13 cellular contexts compared by ENCODE assay signal in the genomic region with DNA sequence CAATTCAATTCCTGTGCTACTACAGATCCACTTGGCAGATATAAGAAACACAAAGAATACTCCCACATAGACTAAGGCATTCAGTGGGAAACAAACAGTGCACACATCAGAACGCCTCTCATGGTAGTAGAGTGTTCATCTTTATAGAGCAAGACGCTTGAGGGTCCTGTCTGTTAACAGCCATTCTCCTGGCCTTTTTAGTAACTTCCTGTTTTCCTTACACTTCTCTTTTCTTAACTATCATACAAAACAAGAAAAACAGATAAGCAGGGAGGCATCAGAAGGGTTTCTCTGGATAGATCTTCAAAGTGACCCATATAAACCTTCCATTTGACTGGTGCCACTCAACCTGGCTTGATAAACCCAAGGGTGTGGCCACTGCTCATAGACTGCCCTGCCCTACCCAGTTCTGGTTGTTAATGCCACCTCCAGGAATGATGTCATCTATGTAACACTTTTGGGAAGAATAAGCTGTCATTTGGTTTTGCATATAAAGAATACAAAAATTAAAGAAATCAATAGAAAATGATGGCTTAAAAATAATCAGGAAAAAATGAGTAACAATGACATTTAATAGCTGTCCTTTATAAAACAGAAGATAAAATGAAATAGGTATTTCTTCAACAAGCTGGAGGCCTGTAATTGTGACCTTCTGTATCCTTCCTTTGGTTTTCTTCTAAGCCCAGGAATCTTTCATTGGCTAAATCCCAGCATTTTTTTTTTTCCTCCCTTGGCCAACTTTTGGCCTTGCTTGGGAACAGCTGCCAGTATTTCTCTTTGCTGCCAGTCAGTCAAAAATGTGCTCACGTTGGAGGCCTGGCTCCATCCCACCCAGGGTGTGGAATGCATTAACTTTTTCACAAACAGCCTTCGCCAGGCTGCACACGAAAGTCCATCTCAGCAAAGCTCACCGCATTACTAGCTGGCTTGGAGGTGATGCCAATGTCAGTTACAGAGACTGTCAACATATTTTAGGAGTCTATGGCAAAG.
DNase-seq lines count a peak whose midpoint lies in the region; ATAC-seq, FAIRE-seq and TF ChIP-seq lines count a peak whose summit lies in the region.
"Had no signal": no experiment of that assay in that cellular context is flagged by ENCODE, and none has a peak within 500 bp of the region (broad histone marks: within the 10 kb centered on the region; RNA-seq: fewer than 3 reads in every experiment).

No MANE protein-coding gene starts in this region.

- no peak overlapping the region for H3K23ac ChIP-seq in mesendoderm (ENCODE audit: low read length)

- H2BK5ac ChIP-seq in mesendoderm (ENCODE audit: low read length): no peak overlapping the region

- ATAC-seq in activated CD8-positive, alpha-beta T cell treated with anti-CD3 and anti-CD28 coated beads for 36 hours: no peak
- peak; percentile 73 for ATAC-seq in left colon

- peaks cover 55% of the 10 kb centered on the region for H3K36me3 Mint-ChIP-seq in activated CD8-positive, alpha-beta T cell treated with anti-CD3 and anti-CD28 coated beads for 36 hours (ENCODE audit: low read depth)

- H3K79me1 ChIP-seq in mesendoderm (ENCODE audit: low read length): no peaks in the 10 kb centered on the region

- H3K56ac ChIP-seq in mesendoderm (ENCODE audit: low read length): no peak overlapping the region

- CTCF ChIA-PET in activated CD8-positive, alpha-beta T cell treated with anti-CD3 and anti-CD28 coated beads for 36 hours (lab: Charles Lee): interaction anchor here (1.1 to 1.6 kb wide), 3 partner anchors 10 to 26 kb away, joined by 3 to 15 read pairs (median 4); no protein-coding TSS in a partner anchor

- no peaks in the 10 kb centered on the region for H3K27me3 ChIP-seq in mesendoderm (ENCODE audit: insufficient read depth, low read length, poor library complexity)

- no peak overlapping the region for H3K18ac ChIP-seq in mesendoderm (ENCODE audit: low read length)

- FAIRE-seq in HTR-8/SVneo (lab: Jason Lieb, UNC): no peak
- FAIRE-seq: H1 had no signal

- H3K4me1 Mint-ChIP-seq in activated CD8-positive, alpha-beta T cell treated with anti-CD3 and anti-CD28 coated beads for 36 hours (ENCODE audit: low read depth): peaks cover 59% of the 10 kb centered on the region
- H3K4me1 Mint-ChIP-seq: endodermal cell had no signal

- no peak overlapping the region for H4K5ac ChIP-seq in mesendoderm (ENCODE audit: low read length)

- no peak overlapping the region for H3K4me2 ChIP-seq in mesendoderm (ENCODE audit: low read length)

- TF ChIP-seq POLR2A in erythroblast (IDR thresholded peaks at IDR 0.05; ENCODE audit: low read length): no peak

- no peaks in the 10 kb centered on the region for H3K9me3 Mint-ChIP-seq in activated CD8-positive, alpha-beta T cell treated with anti-CD3 and anti-CD28 coated beads for 36 hours
- H3K9me3 Mint-ChIP-seq: activated T-helper 2 cell treated with anti-CD3 and anti-CD28 coated beads, Interferon-gamma antibody, Interleukin-2, Interleukin-4, amounts not matched to agents 10 μg/mL and 5 μg/mL and 100 μg/mL, durations not matched to agents 14 hours and 24 hours and 36 hours; endodermal cell had no signal

- no peak overlapping the region for H3K4ac ChIP-seq in mesendoderm (ENCODE audit: low read depth, low read length)

- no peak overlapping the region for H2AK5ac ChIP-seq in mesendoderm (ENCODE audit: low read length)

- no peaks in the 10 kb centered on the region for H3K36me3 ChIP-seq in mesendoderm (ENCODE audit: control insufficient read depth, insufficient read depth, low read length)

- H3K4me3 Mint-ChIP-seq in activated CD8-positive, alpha-beta T cell treated with anti-CD3 and anti-CD28 coated beads for 36 hours: no peak overlapping the region
- H3K4me3 Mint-ChIP-seq: endodermal cell had no signal

- peak overlapping the region; percentile 32 for H3K27ac Mint-ChIP-seq in activated CD8-positive, alpha-beta T cell treated with anti-CD3 and anti-CD28 coated beads for 36 hours
- H3K27ac Mint-ChIP-seq: activated T-helper 2 cell treated with anti-CD3 and anti-CD28 coated beads, Interferon-gamma antibody, Interleukin-2, Interleukin-4, amounts not matched to agents 10 μg/mL and 5 μg/mL and 100 μg/mL, durations not matched to agents 14 hours and 24 hours and 36 hours; endodermal cell had no signal

- H2BK120ac ChIP-seq in mesendoderm (ENCODE audit: low read depth, low read length): no peak overlapping the region

- no peak for TF ChIP-seq CTCF in activated CD8-positive, alpha-beta T cell treated with anti-CD3 and anti-CD28 coated beads for 36 hours (IDR thresholded peaks at IDR 0.05)

- no peaks in the 10 kb centered on the region for H3K79me2 ChIP-seq in mesendoderm (ENCODE audit: control insufficient read depth, insufficient read depth, low read length)

- H3K27ac ChIP-seq in mesendoderm (ENCODE audit: low read depth, low read length): no peak overlapping the region

- H3K27me3 Mint-ChIP-seq in activated CD8-positive, alpha-beta T cell treated with anti-CD3 and anti-CD28 coated beads for 36 hours: no peaks in the 10 kb centered on the region

- intact Hi-C loops in activated CD8-positive, alpha-beta T cell treated with anti-CD3 and anti-CD28 coated beads for 36 hours (cut with micrococcal nuclease): no loop called here
- intact Hi-C loops in left colon (cut with DNase I, micrococcal nuclease): no loop called here

- H3K4me3 ChIP-seq in mesendoderm (ENCODE audit: low read length): no peak overlapping the region

- no peak overlapping the region for H2BK15ac ChIP-seq in mesendoderm (replicated peaks; ENCODE audit: low read depth)

- H4K8ac ChIP-seq in mesendoderm (ENCODE audit: low read depth, low read length): no peak overlapping the region

- DNase-seq in AG20443 (ENCODE audit: low spot score): peak; percentile 49
- peak; percentile 91 for DNase-seq in LHCN-M2 (ENCODE audit: low read depth)
- DNase-seq in activated CD8-positive, alpha-beta T cell treated with anti-CD3 and anti-CD28 coated beads for 36 hours: no peak
- no peak for DNase-seq in left colon
- DNase-seq in HTR-8/SVneo (ENCODE audit: insufficient read length, low spot score): no peak
- no peak for DNase-seq in mesendoderm
- DNase-seq in erythroblast (lab: John Stamatoyannopoulos, UW): no peak
- no peak for DNase-seq in GDM1 (lab: John Stamatoyannopoulos, UW)
- DNase-seq: Caco-2, endodermal cell, NCI-H187 had no signal

- H3K4me1 ChIP-seq in mesendoderm (ENCODE audit: control insufficient read depth, low read depth, low read length): no peaks in the 10 kb centered on the region
- H3K4me1 ChIP-seq: Caco-2 had no signal

- WGBS in mesendoderm (ENCODE audit: extremely low coverage, insufficient coverage, low lambda C conversion rate): no CpG with 5 or more reads among the region's 6 CpGs

- no peak overlapping the region for H3K9ac ChIP-seq in mesendoderm (ENCODE audit: low read length)

- POLR2A ChIA-PET in activated CD8-positive, alpha-beta T cell treated with anti-CD3 and anti-CD28 coated beads for 36 hours (lab: Charles Lee): interaction anchor here (1.5 kb wide), 1 partner anchor 10 kb away, joined by 7 read pairs; no protein-coding TSS in a partner anchor

Comparison
In these comparisons a context has a peak if more than half of its experiments do, and no peak if none do; other contexts are left out.
1. DNase-seq: peak in AG20443 (single experiment) and LHCN-M2 (single experiment); none in activated CD8-positive, alpha-beta T cell treated with anti-CD3 and anti-CD28 coated beads for 36 hours (single experiment), left colon (0 of 2), HTR-8/SVneo (single experiment), mesendoderm (single experiment), erythroblast (0 of 2) and GDM1 (single experiment).